In genomic region chr11:77822126-77822525, GRCh38 we compare ENCODE assay signal across 8 cellular contexts. TPM values are rescaled to one million over a fixed set of nuclear protein-coding genes. Genes with fewer than 3 reads are reported as not detected.
A peak's percentile ranks its signal among the peaks of the same experiment; 100 is the strongest.
DNase-seq lines count a peak whose midpoint lies in the region; ATAC-seq and TF ChIP-seq lines count a peak whose summit lies in the region.
"Not testable (repeated sequence)": the region's sequence is repeated elsewhere in the genome, so short reads cannot be mapped to it uniquely, and the experiment has no call there.

No MANE protein-coding gene starts in this region.

- not testable (repeated sequence) for H4K91ac ChIP-seq in mesenchymal stem cell (ENCODE audit: low read length)

- H3K4me2 ChIP-seq in BLaER1 treated with 17β-estradiol and CSF1 and Interleukin-3, amounts not matched to agents 10 nM and 100 nM: peak overlapping the region; percentile 80 to 99 (median 95)
- H3K4me2 ChIP-seq in Karpas-422 (ENCODE audit: low read depth, low read length, poor library complexity, severe bottlenecking) (peak overlapping the region; percentile 100), mesenchymal stem cell (ENCODE audit: low read length, poor library complexity, severe bottlenecking) (peak overlapping the region; percentile 57)

- not testable (repeated sequence) for H3K4ac ChIP-seq in mesenchymal stem cell (ENCODE audit: low read depth in 1 of 2, low read length in 2 of 2)

- H2BK15ac ChIP-seq in mesenchymal stem cell (ENCODE audit: low read depth, poor library complexity, severe bottlenecking): not testable (repeated sequence)

- WGBS in mesenchymal stem cell: 75% methylated on average over 7 of the region's 13 CpGs
- WGBS in upper lobe of left lung, 2 donors: 66 to 69% methylated on average over 13 of the region's 13 CpGs

- H3K79me1 ChIP-seq in mesenchymal stem cell (replicated peaks; ENCODE audit: low read length, poor library complexity, severe bottlenecking): not testable (repeated sequence)

- H3K9ac ChIP-seq in BLaER1 treated with 17β-estradiol and CSF1 and Interleukin-3, amounts not matched to agents 10 nM and 100 nM: peak overlapping the region in 4 of 11 experiments; percentile 83 to 98 (median 95); a peak in 4 of 22 replicates
- H3K9ac ChIP-seq in Karpas-422 (ENCODE audit: low read length): not testable (repeated sequence)
- peak overlapping the region; percentile 97 for H3K9ac ChIP-seq in mesenchymal stem cell (ENCODE audit: low read length)

- H2BK5ac ChIP-seq in mesenchymal stem cell (ENCODE audit: low read depth, low read length, poor library complexity, severe bottlenecking): not testable (repeated sequence)

- not testable (repeated sequence) for H3K9me3 ChIP-seq in BLaER1 treated with 17β-estradiol and CSF1 and Interleukin-3, amounts not matched to agents 10 nM and 100 nM (replicated peaks in 1 of 11); Karpas-422 (ENCODE audit: low read length); mesenchymal stem cell (ENCODE audit: control insufficient read depth, low read length); upper lobe of left lung

- H3K27ac Mint-ChIP-seq in WTC11; glutamatergic neuron (ENCODE audit: unreplicated experiment): not testable (repeated sequence)

- peaks cover 32% of the 10 kb centered on the region for H3K79me2 ChIP-seq in Karpas-422 (ENCODE audit: low read length)

- POLR2A ChIA-PET in WTC11 (lab: Charles Lee): interaction anchor here (1.3 kb wide), 1 partner anchor 173 kb away, joined by 5 read pairs; the partner anchor contains the start of gene INTS4

- intact Hi-C loops in dorsolateral prefrontal cortex (cut with DNase I): loop anchor here in 1 of 2 donors (10.0 kb wide), 1 partner anchor 753 kb away; the partner anchor contains the start of gene NARS2

- H3K27me3 Mint-ChIP-seq in WTC11 (ENCODE audit: low read depth): not testable (repeated sequence)
- peaks cover 10% of the 10 kb centered on the region for H3K27me3 Mint-ChIP-seq in glutamatergic neuron (ENCODE audit: unreplicated experiment)

- not testable (repeated sequence) for H3K9me2 ChIP-seq in Karpas-422 (replicated peaks; ENCODE audit: insufficient read depth, low read length)

- H3K9me3 Mint-ChIP-seq in WTC11: not testable (repeated sequence)
- peaks cover 11% of the 10 kb centered on the region for H3K9me3 Mint-ChIP-seq in glutamatergic neuron (ENCODE audit: unreplicated experiment)

- not testable (repeated sequence) for H2BK12ac ChIP-seq in mesenchymal stem cell (ENCODE audit: low read length in 2 of 2)

- not testable (repeated sequence) for DNase-seq in Karpas-422; WTC11 (ENCODE audit: low spot score); dorsolateral prefrontal cortex; glutamatergic neuron; mesenchymal stem cell; retinal pigment epithelial cell (ENCODE audit: low read depth); upper lobe of left lung

- ATAC-seq in WTC11; upper lobe of left lung (ENCODE audit: low FRiP score in 2 of 2): not testable (repeated sequence)

- CTCF ChIA-PET in WTC11 (lab: Charles Lee): not testable (repeated sequence)

- H3K4me3 ChIP-seq in BLaER1 treated with 17β-estradiol and CSF1 and Interleukin-3, amounts not matched to agents 10 nM and 100 nM: peak overlapping the region in 8 of 10 experiments; percentile 95 to 100 (median 100); a peak in 11 of 20 replicates
- H3K4me3 ChIP-seq in Karpas-422 (ENCODE audit: low read length): not testable (repeated sequence)
- H3K4me3 ChIP-seq in dorsolateral prefrontal cortex (peak overlapping the region in 45 of 59 donors; percentile 73 to 100 (median 96)), mesenchymal stem cell (ENCODE audit: insufficient read depth in 1 of 2, low read depth in 1 of 2, low read length in 2 of 2) (peak overlapping the region in 1 of 2 experiments; percentile 99), retinal pigment epithelial cell (ENCODE audit: low read length) (peak overlapping the region; percentile 82), upper lobe of left lung (peak overlapping the region in 3 of 4 donors; percentile 80 to 97 (median 81))

- H3K27me3 ChIP-seq in BLaER1 treated with 17β-estradiol and CSF1 and Interleukin-3, amounts not matched to agents 10 nM and 100 nM: peaks cover 0 to 17% (median 9%) of the 10 kb centered on the region in 11 experiments; a peak in 11 of 22 replicates
- not testable (repeated sequence) for H3K27me3 ChIP-seq in Karpas-422 (ENCODE audit: low read length); dorsolateral prefrontal cortex; mesenchymal stem cell (ENCODE audit: control insufficient read depth in 1 of 2, insufficient read depth in 1 of 2, low read length in 2 of 2); upper lobe of left lung

- peaks cover 13% of the 10 kb centered on the region for H3K4me1 Mint-ChIP-seq in WTC11
- H3K4me1 Mint-ChIP-seq in glutamatergic neuron (ENCODE audit: low read depth, unreplicated experiment): not testable (repeated sequence)

- H3K4me1 ChIP-seq in BLaER1 treated with 17β-estradiol and CSF1 and Interleukin-3, amounts not matched to agents 10 nM and 100 nM: peaks cover 20 to 44% (median 27%) of the 10 kb centered on the region in 10 experiments
- H3K4me1 ChIP-seq in Karpas-422 (ENCODE audit: low read length) (peaks cover 27% of the 10 kb centered on the region), upper lobe of left lung (peaks cover 36 to 43% (median 39%) of the 10 kb centered on the region in 4 donors)
- not testable (repeated sequence) for H3K4me1 ChIP-seq in mesenchymal stem cell (ENCODE audit: control insufficient read depth, insufficient read depth, low read depth, low read length)

- H3K4me3 Mint-ChIP-seq in WTC11 (peak overlapping the region; percentile 94), glutamatergic neuron (ENCODE audit: unreplicated experiment) (peak overlapping the region; percentile 96)

- not testable (repeated sequence) for H3K36me3 Mint-ChIP-seq in WTC11; glutamatergic neuron (ENCODE audit: unreplicated experiment)

- not testable (repeated sequence) for TF ChIP-seq EP300 in upper lobe of left lung (IDR thresholded peaks at IDR 0.05)

- H3K27ac ChIP-seq in BLaER1 treated with 17β-estradiol and CSF1 and Interleukin-3, amounts not matched to agents 10 nM and 100 nM; Karpas-422 (ENCODE audit: low read length); dorsolateral prefrontal cortex; mesenchymal stem cell (ENCODE audit: low read length, poor library complexity, severe bottlenecking): not testable (repeated sequence)
- H3K27ac ChIP-seq in upper lobe of left lung: peak overlapping the region in 1 of 4 donors; percentile 99

- TF ChIP-seq POLR2A in upper lobe of left lung (IDR thresholded peaks at IDR 0.05): not testable (repeated sequence)

- not testable (repeated sequence) for H2AFZ ChIP-seq in Karpas-422 (ENCODE audit: low read length); mesenchymal stem cell (ENCODE audit: low read depth, low read length)

- not testable (repeated sequence) for H3K18ac ChIP-seq in mesenchymal stem cell (ENCODE audit: low read depth in 1 of 2, low read length in 2 of 2)

- peaks cover 21 to 31% (median 22%) of the 10 kb centered on the region in 11 experiments for H4K20me1 ChIP-seq in BLaER1 treated with 17β-estradiol and CSF1 and Interleukin-3, amounts not matched to agents 10 nM and 100 nM
- H4K20me1 ChIP-seq in Karpas-422 (ENCODE audit: insufficient read depth, low read depth, low read length): peaks cover 18% of the 10 kb centered on the region

- peak overlapping the region; percentile 7 for H2BK120ac ChIP-seq in mesenchymal stem cell (ENCODE audit: low read depth, low read length)

- H3K14ac ChIP-seq in mesenchymal stem cell (ENCODE audit: low read length in 2 of 2): not testable (repeated sequence)

- peaks cover 0 to 11% (median 1%) of the 10 kb centered on the region in 11 experiments; a peak in 5 of 22 replicates for H3K36me3 ChIP-seq in BLaER1 treated with 17β-estradiol and CSF1 and Interleukin-3, amounts not matched to agents 10 nM and 100 nM
- H3K36me3 ChIP-seq in Karpas-422 (ENCODE audit: insufficient read depth, low read length); mesenchymal stem cell (ENCODE audit: control insufficient read depth in 1 of 2, insufficient read depth in 2 of 2, low read depth in 1 of 2, low read length in 2 of 2); upper lobe of left lung: not testable (repeated sequence)

- peak overlapping the region; percentile 23 for H4K8ac ChIP-seq in mesenchymal stem cell (ENCODE audit: low read length)

- not testable (repeated sequence) for TF ChIP-seq CTCF in WTC11 (IDR thresholded peaks at IDR 0.05); dorsolateral prefrontal cortex (IDR thresholded peaks at IDR 0.05 in 54 of 56, conservative IDR thresholded peaks at IDR 0.05 in 2 of 56; ENCODE audit: low read depth in 1 of 56, partially characterized antibody in 56 of 56); glutamatergic neuron (IDR thresholded peaks at IDR 0.05; ENCODE audit: partially characterized antibody, unreplicated experiment); retinal pigment epithelial cell (conservative IDR thresholded peaks at IDR 0.05; ENCODE audit: low read depth, low read length); upper lobe of left lung (IDR thresholded peaks at IDR 0.05)

- not testable (repeated sequence) for H3K23ac ChIP-seq in mesenchymal stem cell (ENCODE audit: low read length in 2 of 2)

- H2AK5ac ChIP-seq in mesenchymal stem cell (ENCODE audit: low read length, severe bottlenecking): not testable (repeated sequence)

RNA-seq across cellular contexts. Expression of gene AAMDC, which starts 1.2 kb away (rescaled TPM):
- total RNA-seq in Karpas-422 (2014; rRNA removed; shearing (Covaris generic); ENCODE audit: low replicate concordance): 2.8 and 6.6 TPM in 2 replicates
- 22.8 to 29.9 TPM (median 28.2 TPM) in 3 replicates for total RNA-seq in WTC11 (2021)
- total RNA-seq in dorsolateral prefrontal cortex: 10 to 100 TPM in 113 of 120 experiments, 1 to 10 TPM in 7; 5.4 to 28.0 (median 14.8) TPM
- 11.4 TPM for total RNA-seq in glutamatergic neuron (ENCODE audit: unreplicated experiment)
- 84.7 TPM for polyA plus RNA-seq in mesenchymal stem cell (2013, experiment 1 of 2)
- 85.1 TPM for polyA plus RNA-seq in mesenchymal stem cell (2013, experiment 2 of 2)
- total RNA-seq in upper lobe of left lung: 10 to 100 TPM in 5 of 6 donors, not detected in 1; 26.2 to 36.1 (median 29.3) TPM

RNA-seq across cellular contexts. Expression of gene RSF1, which starts 1.6 kb away (rescaled TPM):
- 41.1 and 45.1 TPM in 2 replicates for total RNA-seq in Karpas-422 (2014; rRNA removed; shearing (Covaris generic); ENCODE audit: low replicate concordance)
- total RNA-seq in WTC11 (2021) (71.3 to 79.8 TPM (median 72.8 TPM) in 3 replicates), dorsolateral prefrontal cortex (100 to 1,000 TPM in 44 of 120 experiments, 10 to 100 TPM in 76; 75.5 to 116 (median 94.3) TPM), glutamatergic neuron (ENCODE audit: unreplicated experiment) (97.6 TPM), upper lobe of left lung (100 to 1,000 TPM in 1 of 6 donors, 10 to 100 TPM in 5; 36.2 to 136 (median 71.2) TPM)
- polyA plus RNA-seq in mesenchymal stem cell (2013, experiment 1 of 2): 65.5 TPM
- polyA plus RNA-seq in mesenchymal stem cell (2013, experiment 2 of 2): 64.4 TPM
